Comparison of ENCODE assay signal across 1 cellular context in genomic region chr1:197994907-197995407, GRCh38.
A peak's percentile ranks its signal among the peaks of the same experiment; 100 is the strongest.
TF ChIP-seq lines count a peak whose summit lies in the region.

No MANE protein-coding gene starts in this region.

TF ChIP-seq in A549, 52 proteins besides CTCF, POLR2A, EP300 and RAD21 (continued from another document):
- TF ChIP-seq ELK1 (IDR thresholded peaks at IDR 0.05; ENCODE audit: low read depth, low read length), result no peak
- TF ChIP-seq MYC (IDR thresholded peaks at IDR 0.05; ENCODE audit: borderline replicate concordance, low read length), result no peak
- TF ChIP-seq JUN (IDR thresholded peaks at IDR 0.05), result peak; percentile 82 to 91; a peak in 3 of 5 replicates
- no peak for TF ChIP-seq TFCP2L1 (CRISPR knock-in tag; IDR thresholded peaks at IDR 0.05)
- peak; percentile 23; the same call in 1 of the 2 replicates for TF ChIP-seq FOSL2 (IDR thresholded peaks at IDR 0.05)
- TF ChIP-seq FOSL2 (CRISPR knock-in tag; IDR thresholded peaks at IDR 0.05), result no peak
- peak; percentile 73; the same call in 1 of the 2 replicates for TF ChIP-seq JUNB (IDR thresholded peaks at IDR 0.05)
- TF ChIP-seq HES2 (IDR thresholded peaks at IDR 0.05), result peak; percentile 97
- TF ChIP-seq HEYL (CRISPR knock-in tag; IDR thresholded peaks at IDR 0.05), result no peak
- no peak for TF ChIP-seq RFX5 (IDR thresholded peaks at IDR 0.05)
- peak; percentile 21; the same call in 1 of the 3 replicates for TF ChIP-seq SMC3 (IDR thresholded peaks at IDR 0.05)
- TF ChIP-seq HMGXB4 (CRISPR knock-in tag; IDR thresholded peaks at IDR 0.05; ENCODE audit: borderline replicate concordance), result no peak
- TF ChIP-seq BCL3 (IDR thresholded peaks at IDR 0.05), result peak; percentile 94; the same call in 2 of the 3 replicates
- TF ChIP-seq MAX (IDR thresholded peaks at IDR 0.05), result no peak
- peak; percentile 76 to 98 for TF ChIP-seq CEBPB (IDR thresholded peaks at IDR 0.05)
- TF ChIP-seq PBX3 (IDR thresholded peaks at IDR 0.05), result no peak
- no peak for TF ChIP-seq HOXB13 (CRISPR knock-in tag; IDR thresholded peaks at IDR 0.05; ENCODE audit: low read depth)
- no peak for TF ChIP-seq RCOR1 (IDR thresholded peaks at IDR 0.05; ENCODE audit: low read depth, low read length)
- no peak for TF ChIP-seq BHLHE40 (IDR thresholded peaks at IDR 0.05; ENCODE audit: low read depth, low read length)
- TF ChIP-seq EHF (CRISPR knock-in tag; IDR thresholded peaks at IDR 0.05), result no peak
